Comparison of ENCODE assay signal across 11 cellular contexts in genomic region chr1:172143384-172144025, GRCh38.
DNase-seq lines count a peak whose midpoint lies in the region; ATAC-seq and TF ChIP-seq lines count a peak whose summit lies in the region.
"Had no signal": no experiment of that assay in that cellular context is flagged by ENCODE, and none has a peak within 500 bp of the region (broad histone marks: within the 10 kb centered on the region; RNA-seq: fewer than 3 reads in every experiment).

No MANE protein-coding gene starts in this region.

- no peaks in the 10 kb centered on the region for H3K27me3 ChIP-seq in GM23248 (replicated peaks; ENCODE audit: insufficient read depth)
- no peaks in the 10 kb centered on the region for H3K27me3 ChIP-seq in breast epithelium
- no peaks in the 10 kb centered on the region for H3K27me3 ChIP-seq in kidney epithelial cell (ENCODE audit: control insufficient read depth, insufficient read depth, low read length)
- H3K27me3 ChIP-seq: cardiac muscle cell had no signal

- H3F3A ChIP-seq in GM23248 (ENCODE audit: insufficient read depth) = peaks cover 87% of the 10 kb centered on the region

- H3K4me2 ChIP-seq in GM23248 (ENCODE audit: unreplicated experiment) = peak overlapping the region; percentile 99

- H4K20me1 ChIP-seq in GM23248 (ENCODE audit: insufficient read depth) = no peaks in the 10 kb centered on the region

- WGBS in GM23248 (ENCODE audit: low coverage in 1 of 2, low lambda C conversion rate in 2 of 2, missing lambda C conversion rate in 2 of 2), 2 experiments = 0% methylated on average over 3 of the region's 3 CpGs

- in situ Hi-C loops in GM23248 (cut with MboI) = no loop called here

- H3K9me3 ChIP-seq in GM23248 (ENCODE audit: low read depth) (no peaks in the 10 kb centered on the region), breast epithelium (no peaks in the 10 kb centered on the region)

- H3K36me3 ChIP-seq in GM23248 (ENCODE audit: low read depth) (peaks cover 40% of the 10 kb centered on the region), breast epithelium (no peaks in the 10 kb centered on the region), kidney epithelial cell (ENCODE audit: control insufficient read depth, insufficient read depth, low read length) (no peaks in the 10 kb centered on the region)
- H3K36me3 ChIP-seq: cardiac muscle cell had no signal

- no peak for ATAC-seq in HG02970 (IDR thresholded peaks at IDR 0.05; ENCODE audit: low FRiP score, unreplicated experiment)

- no peak overlapping the region for H2AFZ ChIP-seq in GM23248

- H3K4me3 ChIP-seq in GM23248 = peak overlapping the region; percentile 99
- H3K4me3 ChIP-seq in breast epithelium = peak overlapping the region; percentile 49 to 69 (median 57)
- H3K4me3 ChIP-seq in kidney epithelial cell (ENCODE audit: low read depth, low read length) = peak overlapping the region; percentile 4
- peak overlapping the region; percentile 12 to 39 (median 25) for H3K4me3 ChIP-seq in skin epidermis
- H3K4me3 ChIP-seq: cardiac muscle cell had no signal

- intact Hi-C loops in breast epithelium (cut with DNase I; ENCODE audit: low total_unique reads) = no loop called here

- DNase-seq in GM23248 = peak; percentile 74
- no peak for DNase-seq in breast epithelium (ENCODE audit: low spot score in 2 of 2)
- no peak for DNase-seq in kidney epithelial cell (ENCODE audit: low read depth)
- no peak for DNase-seq in ecto neural progenitor cell (ENCODE audit: low spot score)
- DNase-seq in LoVo (ENCODE audit: low spot score) = no peak
- no peak for DNase-seq in inferior parietal cortex (ENCODE audit: extremely low spot score)
- DNase-seq: activated CD4-positive, alpha-beta T cell treated with anti-CD3 and anti-CD28 coated beads, Interleukin-2, amount 50 U/mL, for 1 hour; DMS79 had no signal

- no peak for TF ChIP-seq POLR2A in breast epithelium (IDR thresholded peaks at IDR 0.05)

- TF ChIP-seq CTCF in breast epithelium (IDR thresholded peaks at IDR 0.05) = no peak
- no peak for TF ChIP-seq CTCF in kidney epithelial cell (IDR thresholded peaks at IDR 0.05; ENCODE audit: insufficient read depth, low read length, poor library complexity, severe bottlenecking)

- no peaks in the 10 kb centered on the region for H3K9me2 ChIP-seq in GM23248 (ENCODE audit: insufficient read depth)

- H3K27ac ChIP-seq in GM23248 = peak overlapping the region; percentile 98
- H3K27ac ChIP-seq in breast epithelium = peak overlapping the region; percentile 70 to 90
- peak overlapping the region in 20 of 21 experiments; percentile 34 to 93 (median 77) for H3K27ac ChIP-seq in skin epidermis
- H3K27ac ChIP-seq: cardiac muscle cell had no signal

- peak overlapping the region; percentile 99 for H3K9ac ChIP-seq in GM23248

- peaks cover 52% of the 10 kb centered on the region for H3K79me2 ChIP-seq in GM23248 (ENCODE audit: insufficient read depth)

- H3K4me1 ChIP-seq in GM23248 (ENCODE audit: insufficient read depth) = peaks cover 57% of the 10 kb centered on the region
- no peaks in the 10 kb centered on the region for H3K4me1 ChIP-seq in breast epithelium

Comparison
In these comparisons a context has a peak if more than half of its experiments do, and no peak if none do; other contexts are left out.
1. H3K4me3 ChIP-seq: peak in every context shown above with its lines; median percentile 99 in GM23248; 57 in breast epithelium; 25 in skin epidermis; 4 in kidney epithelial cell.